ENCODE assay signal across 24 cellular contexts in genomic region chr5:38888023-38888422, GRCh38. TPM values are rescaled to one million over a fixed set of nuclear protein-coding genes. Genes with fewer than 3 reads are reported as not detected.
DNase-seq lines count a peak whose midpoint lies in the region; ATAC-seq and TF ChIP-seq lines count a peak whose summit lies in the region.
"Had no signal": no experiment of that assay in that cellular context is flagged by ENCODE, and none has a peak within 500 bp of the region (broad histone marks: within the 10 kb centered on the region; RNA-seq: fewer than 3 reads in every experiment).

No MANE protein-coding gene starts in this region.

- H4K20me1 ChIP-seq in GM23338 (replicated peaks; ENCODE audit: insufficient read depth) = no peaks in the 10 kb centered on the region

- DNase-seq in A673 (ENCODE audit: low spot score) = peak; percentile 11
- peak; percentile 88 for DNase-seq in GM23338 (ENCODE audit: low spot score)
- DNase-seq in NT2/D1 (ENCODE audit: low read depth, low spot score) = peak; percentile 23
- peak; percentile 85 for DNase-seq in iPS DF 19.7 (ENCODE audit: low read depth, low spot score)
- DNase-seq in endothelial cell (ENCODE audit: low spot score) = no peak
- no peak for DNase-seq in testis
- DNase-seq: activated CD4-positive, alpha-beta T cell treated with anti-CD3 and anti-CD28 coated beads, Interleukin-2, amount 50 U/mL, for 4 hours; activated CD8-positive, alpha-beta memory T cell treated with anti-CD3 and anti-CD28 coated beads, Interleukin-2, amount 50 U/mL, for 4 hours; activated naive CD8-positive, alpha-beta T cell treated with anti-CD3 and anti-CD28 coated beads, Interleukin-2, amount 10 ng/mL, durations not matched to agents 7 days and 5 days; CD4-positive, alpha-beta memory T cell; cerebellar nuclear complex; GF-D8; mammary epithelial cell; NCI-H1092; NCI-H2029 treated with DMSO at 0.1 percent for 48 hours; NCI-H510A; PC-3; small intestine; stimulated activated CD4-positive, alpha-beta T cell treated with anti-CD3 and anti-CD28 coated beads, Interleukin-2, amount 100 ng/mL, for 24 hours; WERI-Rb-1 had no signal

- H3K4me1 Mint-ChIP-seq in GM23338 (peaks cover 14% of the 10 kb centered on the region), endothelial cell (ENCODE audit: unreplicated experiment) (peaks cover 22% of the 10 kb centered on the region)
- H3K4me1 Mint-ChIP-seq: activated naive CD8-positive, alpha-beta T cell treated with anti-CD3 and anti-CD28 coated beads, Interleukin-2, amount 10 ng/mL, durations not matched to agents 7 days and 5 days; stimulated activated effector memory CD8-positive, alpha-beta T cell treated with anti-CD3 and anti-CD28 coated beads, Interleukin-12 subunit alpha, Interleukin-12 subunit beta, amount 100 ng/mL, for 72 hours had no signal

- H3F3A ChIP-seq in GM23338 (replicated peaks; ENCODE audit: low read depth) = no peaks in the 10 kb centered on the region

- intact Hi-C loops in A673 (cut with micrococcal nuclease; ENCODE audit: unreplicated experiment) (no loop called here), testis (cut with DNase I; ENCODE audit: low total_unique reads) (no loop called here)

- H3K4me3 ChIP-seq in A673 (ENCODE audit: low read depth, low read length, poor library complexity, severe bottlenecking) (no peak overlapping the region), GM23338 (no peak overlapping the region), NT2/D1 (ENCODE audit: insufficient read length, low read depth) (no peak overlapping the region), gastroesophageal sphincter (no peak overlapping the region), testis (no peak overlapping the region)
- H3K4me3 ChIP-seq: thoracic aorta, vagina had no signal

- POLR2A ChIA-PET in A673 (lab: Charles Lee; ENCODE audit: low non-redundant PET) = no interaction called here

- no peaks in the 10 kb centered on the region for H3K27me3 Mint-ChIP-seq in GM23338 (ENCODE audit: insufficient read depth, low read depth, poor library complexity)
- peaks cover 2% of the 10 kb centered on the region for H3K27me3 Mint-ChIP-seq in endothelial cell (ENCODE audit: unreplicated experiment)

- H3K36me3 Mint-ChIP-seq in GM23338 (ENCODE audit: low read depth) (no peaks in the 10 kb centered on the region), endothelial cell (ENCODE audit: low read depth, unreplicated experiment) (peaks cover 19% of the 10 kb centered on the region)
- H3K36me3 Mint-ChIP-seq: activated naive CD8-positive, alpha-beta T cell treated with anti-CD3 and anti-CD28 coated beads, Interleukin-2, amount 10 ng/mL, durations not matched to agents 7 days and 5 days; CD4-positive, alpha-beta memory T cell; stimulated activated effector memory CD8-positive, alpha-beta T cell treated with anti-CD3 and anti-CD28 coated beads, Interleukin-12 subunit alpha, Interleukin-12 subunit beta, amount 100 ng/mL, for 72 hours had no signal

- H3K27me3 ChIP-seq in A673 (replicated peaks; ENCODE audit: insufficient read depth, low read depth, low read length, poor library complexity) = no peaks in the 10 kb centered on the region
- no peaks in the 10 kb centered on the region for H3K27me3 ChIP-seq in GM23338 (ENCODE audit: insufficient read depth)
- H3K27me3 ChIP-seq in NT2/D1 (ENCODE audit: insufficient read depth, insufficient read length) = no peaks in the 10 kb centered on the region
- H3K27me3 ChIP-seq in gastroesophageal sphincter = no peaks in the 10 kb centered on the region
- H3K27me3 ChIP-seq in testis = no peaks in the 10 kb centered on the region
- H3K27me3 ChIP-seq: vagina had no signal

- TF ChIP-seq CTCF in A673 (conservative IDR thresholded peaks at IDR 0.05; ENCODE audit: low read depth, low read length) = no peak
- TF ChIP-seq CTCF in GM23338 (conservative IDR thresholded peaks at IDR 0.05; ENCODE audit: low read depth in 2 of 2) = no peak
- TF ChIP-seq CTCF in gastroesophageal sphincter (IDR thresholded peaks at IDR 0.05) = no peak
- TF ChIP-seq CTCF in endothelial cell (IDR thresholded peaks at IDR 0.05; ENCODE audit: unreplicated experiment) = no peak
- no peak for TF ChIP-seq CTCF in testis (IDR thresholded peaks at IDR 0.05)

- TF ChIP-seq EP300 in gastroesophageal sphincter (IDR thresholded peaks at IDR 0.05) = no peak

- CTCF ChIA-PET in A673 (lab: Charles Lee) = no interaction called here

- H3K4me3 Mint-ChIP-seq in GM23338 (no peak overlapping the region), endothelial cell (ENCODE audit: unreplicated experiment) (no peak overlapping the region)
- H3K4me3 Mint-ChIP-seq: activated naive CD8-positive, alpha-beta T cell treated with anti-CD3 and anti-CD28 coated beads, Interleukin-2, amount 10 ng/mL, durations not matched to agents 7 days and 5 days; CD4-positive, alpha-beta memory T cell; stimulated activated effector memory CD8-positive, alpha-beta T cell treated with anti-CD3 and anti-CD28 coated beads, Interleukin-12 subunit alpha, Interleukin-12 subunit beta, amount 100 ng/mL, for 72 hours had no signal

- no peak for TF ChIP-seq POLR2A in gastroesophageal sphincter (IDR thresholded peaks at IDR 0.05)
- no peak for TF ChIP-seq POLR2A in testis (IDR thresholded peaks at IDR 0.05)

- no peaks in the 10 kb centered on the region for H3K9me2 ChIP-seq in GM23338 (ENCODE audit: insufficient read depth)

- peaks cover 13% of the 10 kb centered on the region for H3K36me3 ChIP-seq in A673 (ENCODE audit: insufficient read depth, low read length, poor library complexity, severe bottlenecking)
- H3K36me3 ChIP-seq in GM23338 (ENCODE audit: insufficient read depth) = no peaks in the 10 kb centered on the region
- H3K36me3 ChIP-seq in NT2/D1 (ENCODE audit: insufficient read depth, insufficient read length, low read length) = peaks cover 12% of the 10 kb centered on the region
- peaks cover 0 to 75% of the 10 kb centered on the region in 2 donors for H3K36me3 ChIP-seq in gastroesophageal sphincter
- H3K36me3 ChIP-seq in testis (ENCODE audit: low read depth, missing control alignments) = no peaks in the 10 kb centered on the region
- H3K36me3 ChIP-seq: WERI-Rb-1 had no signal

- ATAC-seq in GM23338 (peak; percentile 91), gastroesophageal sphincter (no peak)
- ATAC-seq: PC-3; stimulated activated effector memory CD8-positive, alpha-beta T cell treated with anti-CD3 and anti-CD28 coated beads, Interleukin-12 subunit alpha, Interleukin-12 subunit beta, amount 100 ng/mL, for 72 hours had no signal

- no peak overlapping the region for H3K4me2 ChIP-seq in GM23338

- H3K27ac Mint-ChIP-seq in GM23338 (peak overlapping the region; percentile 53), endothelial cell (ENCODE audit: unreplicated experiment) (no peak overlapping the region)
- H3K27ac Mint-ChIP-seq: activated naive CD8-positive, alpha-beta T cell treated with anti-CD3 and anti-CD28 coated beads, Interleukin-2, amount 10 ng/mL, durations not matched to agents 7 days and 5 days; CD4-positive, alpha-beta memory T cell; stimulated activated effector memory CD8-positive, alpha-beta T cell treated with anti-CD3 and anti-CD28 coated beads, Interleukin-12 subunit alpha, Interleukin-12 subunit beta, amount 100 ng/mL, for 72 hours had no signal

- H3K9me3 ChIP-seq in A673 (ENCODE audit: low read depth, low read length, poor library complexity, severe bottlenecking) (no peaks in the 10 kb centered on the region), NT2/D1 (ENCODE audit: insufficient read depth, low read length) (no peaks in the 10 kb centered on the region), gastroesophageal sphincter (no peaks in the 10 kb centered on the region), testis (no peaks in the 10 kb centered on the region)
- H3K9me3 ChIP-seq: thoracic aorta, vagina had no signal

- no peak overlapping the region for H3K27ac ChIP-seq in A673 (ENCODE audit: low read depth, low read length, poor library complexity, severe bottlenecking)
- no peak overlapping the region for H3K27ac ChIP-seq in GM23338 (ENCODE audit: low read depth)
- H3K27ac ChIP-seq in gastroesophageal sphincter = no peak overlapping the region
- H3K27ac ChIP-seq in testis = no peak overlapping the region
- H3K27ac ChIP-seq: thoracic aorta, vagina, WERI-Rb-1 had no signal

- no peak overlapping the region for H2AFZ ChIP-seq in GM23338

- 67% methylated on average over 5 of the region's 6 CpGs; no CpG with 5 or more reads in 1 of the 2 donors for WGBS in gastroesophageal sphincter (ENCODE audit: low coverage in 1 of 2), 2 donors
- 47 to 65% methylated on average over 6 of the region's 6 CpGs for WGBS in testis, 2 donors

- no peaks in the 10 kb centered on the region for H3K79me2 ChIP-seq in GM23338 (replicated peaks; ENCODE audit: insufficient read depth)

- no peaks in the 10 kb centered on the region for H3K9me3 Mint-ChIP-seq in GM23338
- H3K9me3 Mint-ChIP-seq in endothelial cell (ENCODE audit: unreplicated experiment) = no peaks in the 10 kb centered on the region
- H3K9me3 Mint-ChIP-seq: activated naive CD8-positive, alpha-beta T cell treated with anti-CD3 and anti-CD28 coated beads, Interleukin-2, amount 10 ng/mL, durations not matched to agents 7 days and 5 days; stimulated activated effector memory CD8-positive, alpha-beta T cell treated with anti-CD3 and anti-CD28 coated beads, Interleukin-12 subunit alpha, Interleukin-12 subunit beta, amount 100 ng/mL, for 72 hours had no signal

- no peaks in the 10 kb centered on the region for H3K4me1 ChIP-seq in A673 (ENCODE audit: insufficient read depth, low read length, poor library complexity, severe bottlenecking)
- H3K4me1 ChIP-seq in GM23338 (ENCODE audit: insufficient read depth) = no peaks in the 10 kb centered on the region
- no peaks in the 10 kb centered on the region for H3K4me1 ChIP-seq in NT2/D1 (ENCODE audit: insufficient read depth, insufficient read length)
- H3K4me1 ChIP-seq in gastroesophageal sphincter = no peaks in the 10 kb centered on the region
- peaks cover 5% of the 10 kb centered on the region for H3K4me1 ChIP-seq in testis
- H3K4me1 ChIP-seq: vagina had no signal

- H3K9ac ChIP-seq in NT2/D1 (ENCODE audit: insufficient read length, low read depth) = no peak overlapping the region

- BruUV-seq in A673 (replicated peaks; lab: Mats Ljungman, UMichigan) = no TSS peak

TF ChIP-seq in GM23338, 12 proteins besides CTCF, POLR2A, EP300 and RAD21:
- TF ChIP-seq EZH2phosphoT487 (IDR thresholded peaks at IDR 0.05; ENCODE audit: unreplicated experiment) = no peak
- 0 out of 2 replicates have a peak, but pooled peaks have one; percentile 54 for TF ChIP-seq CREB1 (CRISPR knock-in tag; IDR thresholded peaks at IDR 0.05; ENCODE audit: low read depth)

RNA-seq across cellular contexts. Expression of gene OSMR, which starts 42.2 kb away (rescaled TPM):
- total RNA-seq in A673 (2021) = 28.6 and 31.6 TPM in 2 replicates
- 2.3 and 2.6 TPM in 2 replicates for total RNA-seq in GM23338 (2014; rRNA removed; shearing (Covaris generic))
- polyA plus RNA-seq in GM23338 (2016; fragmentation: Nextera tagmentation; extraction: Ambion mirVana) = 1.5 and 1.7 TPM in 2 replicates
- 10 to 100 TPM; 32.5 to 52.6 (median 42.6) TPM for total RNA-seq in gastroesophageal sphincter
- total RNA-seq in endothelial cell (ENCODE audit: unreplicated experiment) = 17.4 TPM
- total RNA-seq in testis = 10 to 100 TPM; 13.5 to 18.3 TPM
- polyA plus RNA-seq in testis (ENCODE audit: insufficient read depth, low read depth, low replicate concordance) = 12.9 TPM
- total RNA-seq: activated naive CD8-positive, alpha-beta T cell treated with anti-CD3 and anti-CD28 coated beads, Interleukin-2, amount 10 ng/mL, durations not matched to agents 7 days and 5 days; CD4-positive, alpha-beta memory T cell had no signal

Comparison
In these comparisons a context has a peak if more than half of its experiments do, and no peak if none do; other contexts are left out.
1. DNase-seq: peak in A673 (single experiment), GM23338 (single experiment), NT2/D1 (single experiment) and iPS DF 19.7 (single experiment); none in endothelial cell (single experiment) and testis (single experiment).